12 cellular contexts compared by ENCODE assay signal in genomic region chr6:372336-372911, GRCh38. TPM values are rescaled to one million over a fixed set of nuclear protein-coding genes. Genes with fewer than 3 reads are reported as not detected.
DNase-seq lines count a peak whose midpoint lies in the region; ATAC-seq, FAIRE-seq and TF ChIP-seq lines count a peak whose summit lies in the region.
"Had no signal": no experiment of that assay in that cellular context is flagged by ENCODE, and none has a peak within 500 bp of the region (broad histone marks: within the 10 kb centered on the region; RNA-seq: fewer than 3 reads in every experiment).

No MANE protein-coding gene starts in this region.

- H3K9me3 Mint-ChIP-seq in activated T-cell treated with anti-CD3 and anti-CD28 coated beads, Interleukin-2, amount 50 U/mL, for 4 hours, result no peaks in the 10 kb centered on the region

- no peaks in the 10 kb centered on the region for H3K36me3 Mint-ChIP-seq in activated T-cell treated with anti-CD3 and anti-CD28 coated beads, Interleukin-2, amount 50 U/mL, for 4 hours (ENCODE audit: insufficient read depth)

- no peak overlapping the region for H3K9ac ChIP-seq in kidney (ENCODE audit: low read length in 2 of 2)

- no peak overlapping the region for H3K4me3 ChIP-seq in kidney (ENCODE audit: low read length in 2 of 2)
- H3K4me3 ChIP-seq: dorsolateral prefrontal cortex had no signal

- H3K27me3 Mint-ChIP-seq in activated T-cell treated with anti-CD3 and anti-CD28 coated beads, Interleukin-2, amount 50 U/mL, for 4 hours (ENCODE audit: low read depth), result peaks cover 13% of the 10 kb centered on the region

- TF ChIP-seq POLR2A in GM12891 (IDR thresholded peaks at IDR 0.05; ENCODE audit: low read depth, low read length), result no peak

- H3K4me3 Mint-ChIP-seq in activated T-cell treated with anti-CD3 and anti-CD28 coated beads, Interleukin-2, amount 50 U/mL, for 4 hours, result no peak overlapping the region

- peak; percentile 72 for FAIRE-seq in GM12891 (lab: Jason Lieb, UNC)
- no peak for FAIRE-seq in kidney (lab: Jason Lieb, UNC)

- no peak for DNase-seq in GM12891 (ENCODE audit: insufficient read length, low spot score)
- peak; percentile 81 for DNase-seq in kidney
- no peak for DNase-seq in activated T-cell treated with anti-CD3 and anti-CD28 coated beads, Interleukin-2, amount 50 U/mL, for 1 hour
- no peak for DNase-seq in GM03348 (ENCODE audit: low spot score)
- DNase-seq in activated T-cell treated with anti-CD3 and anti-CD28 coated beads, Interleukin-2, amount 50 U/mL, for 4 hours, result no peak
- DNase-seq in NCI-H510A (lab: John Stamatoyannopoulos, UW), result no peak
- DNase-seq: NCI-H1048; stimulated activated CD4-positive, alpha-beta T cell treated with anti-CD3 and anti-CD28 coated beads, Interleukin-4, amount 100 ng/mL, for 4 hours had no signal

- no peak for TF ChIP-seq CTCF in kidney (IDR thresholded peaks at IDR 0.05; ENCODE audit: borderline replicate concordance, extremely low read depth, insufficient read depth)

- no peak overlapping the region for H3K27ac ChIP-seq in kidney (ENCODE audit: low read depth in 2 of 2, low read length in 2 of 2)
- H3K27ac ChIP-seq: dorsolateral prefrontal cortex had no signal

- peak; percentile 63 for ATAC-seq in GM21390 (IDR thresholded peaks at IDR 0.05; ENCODE audit: unreplicated experiment)
- ATAC-seq in HG03432 (IDR thresholded peaks at IDR 0.05; ENCODE audit: unreplicated experiment), result peak; percentile 71
- ATAC-seq in activated T-cell treated with anti-CD3 and anti-CD28 coated beads, Interleukin-2, amount 50 U/mL, for 4 hours, result no peak

- intact Hi-C loops in kidney (cut with DNase I), result no loop called here

- H3K4me1 ChIP-seq in kidney (ENCODE audit: control insufficient read depth in 1 of 2, insufficient read depth in 1 of 2, low read depth in 1 of 2, low read length in 2 of 2), result peaks cover 0 to 11% of the 10 kb centered on the region in 2 donors

- H3K36me3 ChIP-seq in kidney (ENCODE audit: control insufficient read depth in 1 of 2, insufficient read depth in 2 of 2, low read length in 2 of 2), result peaks cover 0 to under 1% of the 10 kb centered on the region in 2 donors

- peaks cover 9% of the 10 kb centered on the region for H3K4me1 Mint-ChIP-seq in activated T-cell treated with anti-CD3 and anti-CD28 coated beads, Interleukin-2, amount 50 U/mL, for 4 hours (ENCODE audit: low read depth)

- H3K9me3 ChIP-seq in kidney (ENCODE audit: control insufficient read depth in 1 of 2, low read length in 2 of 2), result no peaks in the 10 kb centered on the region

TF ChIP-seq in GM12891, 5 proteins besides CTCF, POLR2A, EP300 and RAD21:
- TF ChIP-seq SPI1 (IDR thresholded peaks at IDR 0.05; ENCODE audit: low read depth, low read length) (peak; percentile 93), TAF1 (IDR thresholded peaks at IDR 0.05; ENCODE audit: low read depth, low read length) (no peak)
TF ChIP-seq in GM12891: peak in this region for 1.

RNA-seq across cellular contexts. Expression of gene IRF4, which starts 19.1 kb away (rescaled TPM):
- polyA plus RNA-seq in GM12891 (2012; ENCODE audit: low read depth, missing spikeins), result 240 TPM
- total RNA-seq in kidney, result 23.7 TPM
- polyA plus RNA-seq in kidney (ENCODE audit: insufficient read depth, low read depth, low replicate concordance), result not detected
- total RNA-seq in activated T-cell treated with anti-CD3 and anti-CD28 coated beads, Interleukin-2, amount 50 U/mL, for 4 hours, result 100 to 1,000 TPM; 720 to 924 (median 743) TPM
- polyA plus RNA-seq: BJ had no signal

Comparison
In these comparisons a context has a peak if more than half of its experiments do, and no peak if none do; other contexts are left out.
1. ATAC-seq: peak in GM21390 (single experiment) and HG03432 (single experiment); none in activated T-cell treated with anti-CD3 and anti-CD28 coated beads, Interleukin-2, amount 50 U/mL, for 4 hours (0 of 2).
2. RNA of gene IRF4, which starts 19.1 kb away (total RNA-seq): 720 to 924 TPM in activated T-cell treated with anti-CD3 and anti-CD28 coated beads, Interleukin-2, amount 50 U/mL, for 4 hours; 23.7 TPM in kidney (single experiment); every median in the first group is over 10 times any median in the second.